9 cellular contexts compared by ENCODE assay signal in the genomic region with DNA sequence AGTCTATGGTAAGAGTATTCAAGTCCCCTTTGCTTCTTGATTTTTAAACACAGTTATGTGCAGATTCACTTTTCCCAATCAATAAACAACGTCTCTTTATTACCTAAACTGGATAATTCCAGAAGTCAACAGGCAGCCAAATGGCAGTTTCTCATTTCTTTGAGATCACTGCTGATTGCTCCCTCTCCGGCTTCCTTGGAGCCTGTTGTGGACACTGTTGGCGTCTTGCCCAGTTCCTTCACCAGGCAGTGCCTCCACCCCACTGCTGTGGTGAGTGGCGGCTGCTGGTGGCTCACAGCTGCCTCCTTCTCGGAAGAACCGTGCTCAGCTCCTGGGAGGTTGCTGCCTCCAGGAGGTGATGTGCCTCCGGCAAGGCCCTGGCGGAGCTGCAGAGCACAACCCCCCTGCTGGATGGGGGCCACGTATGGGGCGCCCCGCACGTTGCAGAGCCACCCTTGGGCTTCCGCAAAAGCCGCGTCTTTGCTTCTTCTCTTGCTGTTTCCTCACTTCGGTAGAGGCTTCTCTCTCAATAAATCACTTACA.
A peak's percentile ranks its signal among the peaks of the same experiment; 100 is the strongest.
DNase-seq lines count a peak whose midpoint lies in the region; ATAC-seq and TF ChIP-seq lines count a peak whose summit lies in the region.
"Had no signal": no experiment of that assay in that cellular context is flagged by ENCODE, and none has a peak within 500 bp of the region (broad histone marks: within the 10 kb centered on the region; RNA-seq: fewer than 3 reads in every experiment).

No MANE protein-coding gene starts in this region.

- H4K12ac ChIP-seq in trophoblast cell (ENCODE audit: low read depth, low read length): no peak overlapping the region

- H3K79me2 ChIP-seq in trophoblast cell (ENCODE audit: control insufficient read depth, insufficient read depth, low read length, poor library complexity): no peaks in the 10 kb centered on the region

- H3K79me1 ChIP-seq in trophoblast cell (ENCODE audit: low read length): no peaks in the 10 kb centered on the region

- ATAC-seq in esophagus mucosa (peak; percentile 42), HG02623 (IDR thresholded peaks at IDR 0.05; ENCODE audit: unreplicated experiment) (no peak)

- no peak overlapping the region for H3K18ac ChIP-seq in trophoblast cell (ENCODE audit: low read length)

- H3K27ac ChIP-seq in prostate gland (no peak overlapping the region), trophoblast cell (ENCODE audit: low read depth, low read length) (no peak overlapping the region), WERI-Rb-1 (no peak overlapping the region)
- H3K27ac ChIP-seq: ascending aorta had no signal

- no peak overlapping the region for H4K91ac ChIP-seq in trophoblast cell (ENCODE audit: low read depth, low read length)

- H3K27me3 ChIP-seq in prostate gland (replicated peaks; ENCODE audit: insufficient read depth): no peaks in the 10 kb centered on the region
- no peaks in the 10 kb centered on the region for H3K27me3 ChIP-seq in trophoblast cell (ENCODE audit: insufficient read depth, low read length)
- H3K27me3 ChIP-seq in WERI-Rb-1 (ENCODE audit: insufficient read depth, low read depth, severe bottlenecking): no peaks in the 10 kb centered on the region
- H3K27me3 ChIP-seq: ascending aorta had no signal

- DNase-seq in HK-2 (ENCODE audit: unreplicated experiment) (peak; percentile 61), NOMO-1 treated with dmso at 0.1 percent for 144 hours (lab: John Stamatoyannopoulos, UW; ENCODE audit: unreplicated experiment) (peak; percentile 67), prostate gland (ENCODE audit: low spot score) (peak; percentile 84), MV-4-11 (lab: John Stamatoyannopoulos, UW) (no peak), trophoblast cell (no peak), WERI-Rb-1 (no peak)

- no peak overlapping the region for H2AK5ac ChIP-seq in trophoblast cell (ENCODE audit: low read length)

- H3K36me3 ChIP-seq in prostate gland (no peaks in the 10 kb centered on the region), trophoblast cell (ENCODE audit: control insufficient read depth in 1 of 2, insufficient read depth in 2 of 2, low read length in 2 of 2) (no peaks in the 10 kb centered on the region), WERI-Rb-1 (no peaks in the 10 kb centered on the region)
- H3K36me3 ChIP-seq: ascending aorta had no signal

- TF ChIP-seq CTCF in prostate gland (IDR thresholded peaks at IDR 0.05) (no peak), WERI-Rb-1 (IDR thresholded peaks at IDR 0.05; ENCODE audit: low read depth, low read length) (no peak)

- no peaks in the 10 kb centered on the region for H3K4me1 ChIP-seq in prostate gland (replicated peaks)
- H3K4me1 ChIP-seq in trophoblast cell (ENCODE audit: control insufficient read depth in 1 of 2, insufficient read depth in 2 of 2, low read length in 2 of 2): peaks cover 3% of the 10 kb centered on the region in 2 experiments
- H3K4me1 ChIP-seq: ascending aorta had no signal

- 24% methylated on average over 16 of the region's 16 CpGs for WGBS in prostate gland
- WGBS in trophoblast cell (ENCODE audit: extremely low coverage, insufficient coverage, insufficient read length): no CpG with 5 or more reads among the region's 16 CpGs

- H3K4ac ChIP-seq in trophoblast cell (ENCODE audit: low read depth, low read length): no peak overlapping the region

- H3K4me2 ChIP-seq in trophoblast cell (ENCODE audit: low read length): no peak overlapping the region

- TF ChIP-seq POLR2A in prostate gland (IDR thresholded peaks at IDR 0.05): no peak

- H3K4me3 ChIP-seq in prostate gland: no peak overlapping the region
- H3K4me3 ChIP-seq in trophoblast cell (ENCODE audit: low read depth, low read length): no peak overlapping the region
- no peak overlapping the region for H3K4me3 ChIP-seq in WERI-Rb-1 (ENCODE audit: low read depth, low read length)
- H3K4me3 ChIP-seq: ascending aorta had no signal

- intact Hi-C loops in prostate gland (cut with DNase I): no loop called here

- H3K14ac ChIP-seq in trophoblast cell (ENCODE audit: low read length): no peak overlapping the region

- no peak overlapping the region for H3K9ac ChIP-seq in trophoblast cell (ENCODE audit: low read length)

- no peak overlapping the region for H2BK5ac ChIP-seq in trophoblast cell (ENCODE audit: low read depth, low read length, poor library complexity)

- no peak overlapping the region for H2BK120ac ChIP-seq in trophoblast cell (ENCODE audit: insufficient read depth, low read length, poor library complexity)

- H2BK12ac ChIP-seq in trophoblast cell (ENCODE audit: low read length): no peak overlapping the region

- H3K9me3 ChIP-seq in prostate gland (no peaks in the 10 kb centered on the region), trophoblast cell (ENCODE audit: insufficient read depth, low read depth, low read length) (no peaks in the 10 kb centered on the region), WERI-Rb-1 (ENCODE audit: severe bottlenecking) (no peaks in the 10 kb centered on the region)
- H3K9me3 ChIP-seq: ascending aorta had no signal

- no peak overlapping the region for H2AFZ ChIP-seq in trophoblast cell (ENCODE audit: insufficient read depth, low read length, poor library complexity)

- H4K8ac ChIP-seq in trophoblast cell (ENCODE audit: low read depth, low read length): no peak overlapping the region

- no peak overlapping the region for H3K23ac ChIP-seq in trophoblast cell (ENCODE audit: low read length)

Comparison
In these comparisons a context has a peak if more than half of its experiments do, and no peak if none do; other contexts are left out.
1. DNase-seq: peak in HK-2 (single experiment), NOMO-1 treated with dmso at 0.1 percent for 144 hours (single experiment) and prostate gland (single experiment); none in MV-4-11 (single experiment), trophoblast cell (0 of 2) and WERI-Rb-1 (single experiment).